Comparison of ENCODE assay signal across 2 cellular contexts in the genomic region with DNA sequence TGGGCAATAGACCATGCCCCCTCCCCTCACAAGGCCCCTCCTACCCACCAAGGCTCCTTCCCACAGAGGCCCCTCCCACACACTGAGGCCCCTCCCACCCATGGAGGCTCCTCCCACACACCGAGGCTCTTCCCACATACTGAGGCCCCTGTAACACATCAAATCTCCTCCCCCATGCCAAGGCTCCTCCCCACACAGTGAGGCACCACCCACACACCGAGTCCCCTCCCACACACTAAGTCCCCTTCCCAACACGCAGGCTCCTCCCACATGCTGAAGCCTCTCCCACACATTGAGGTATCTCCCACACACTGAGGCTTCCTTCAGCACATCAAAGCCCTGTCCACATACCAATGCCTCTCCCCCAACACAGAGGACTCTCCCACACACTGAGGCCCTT.
TF ChIP-seq lines count a peak whose summit lies in the region.

No MANE protein-coding gene starts in this region.

TF ChIP-seq in HCT116, 20 proteins besides CTCF, POLR2A, EP300 and RAD21 (continued from another document):
- TF ChIP-seq, protein P1, sequence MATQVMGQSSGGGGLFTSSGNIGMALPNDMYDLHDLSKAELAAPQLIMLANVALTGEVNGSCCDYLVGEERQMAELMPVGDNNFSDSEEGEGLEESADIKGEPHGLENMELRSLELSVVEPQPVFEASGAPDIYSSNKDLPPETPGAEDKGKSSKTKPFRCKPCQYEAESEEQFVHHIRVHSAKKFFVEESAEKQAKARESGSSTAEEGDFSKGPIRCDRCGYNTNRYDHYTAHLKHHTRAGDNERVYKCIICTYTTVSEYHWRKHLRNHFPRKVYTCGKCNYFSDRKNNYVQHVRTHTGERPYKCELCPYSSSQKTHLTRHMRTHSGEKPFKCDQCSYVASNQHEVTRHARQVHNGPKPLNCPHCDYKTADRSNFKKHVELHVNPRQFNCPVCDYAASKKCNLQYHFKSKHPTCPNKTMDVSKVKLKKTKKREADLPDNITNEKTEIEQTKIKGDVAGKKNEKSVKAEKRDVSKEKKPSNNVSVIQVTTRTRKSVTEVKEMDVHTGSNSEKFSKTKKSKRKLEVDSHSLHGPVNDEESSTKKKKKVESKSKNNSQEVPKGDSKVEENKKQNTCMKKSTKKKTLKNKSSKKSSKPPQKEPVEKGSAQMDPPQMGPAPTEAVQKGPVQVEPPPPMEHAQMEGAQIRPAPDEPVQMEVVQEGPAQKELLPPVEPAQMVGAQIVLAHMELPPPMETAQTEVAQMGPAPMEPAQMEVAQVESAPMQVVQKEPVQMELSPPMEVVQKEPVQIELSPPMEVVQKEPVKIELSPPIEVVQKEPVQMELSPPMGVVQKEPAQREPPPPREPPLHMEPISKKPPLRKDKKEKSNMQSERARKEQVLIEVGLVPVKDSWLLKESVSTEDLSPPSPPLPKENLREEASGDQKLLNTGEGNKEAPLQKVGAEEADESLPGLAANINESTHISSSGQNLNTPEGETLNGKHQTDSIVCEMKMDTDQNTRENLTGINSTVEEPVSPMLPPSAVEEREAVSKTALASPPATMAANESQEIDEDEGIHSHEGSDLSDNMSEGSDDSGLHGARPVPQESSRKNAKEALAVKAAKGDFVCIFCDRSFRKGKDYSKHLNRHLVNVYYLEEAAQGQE (IDR thresholded peaks at IDR 0.05; ENCODE audit: low read depth), result no peak
- TF ChIP-seq CEBPB (IDR thresholded peaks at IDR 0.05; ENCODE audit: low read depth) (no peak), ZFX (IDR thresholded peaks at IDR 0.05) (no peak), EZH2 (IDR thresholded peaks at IDR 0.05) (no peak), SP1 (IDR thresholded peaks at IDR 0.05; ENCODE audit: low read depth) (no peak), TCF7L2 (IDR thresholded peaks at IDR 0.05; ENCODE audit: borderline replicate concordance, extremely low read depth, insufficient read depth, insufficient read length) (no peak), EGR1 (IDR thresholded peaks at IDR 0.05; ENCODE audit: low read depth) (no peak), MAX (IDR thresholded peaks at IDR 0.05) (no peak), ZNF274 (IDR thresholded peaks at IDR 0.05; ENCODE audit: low read depth, low read length) (no peak), ZBTB33 (IDR thresholded peaks at IDR 0.05; ENCODE audit: extremely low read depth, insufficient replicate concordance, low read length) (no peak)
TF ChIP-seq in HCT116: peak in this region for 0.

TF ChIP-seq in WTC11, 78 proteins besides CTCF, POLR2A, EP300 and RAD21 (continued from another document):
- TF ChIP-seq, protein P2, sequence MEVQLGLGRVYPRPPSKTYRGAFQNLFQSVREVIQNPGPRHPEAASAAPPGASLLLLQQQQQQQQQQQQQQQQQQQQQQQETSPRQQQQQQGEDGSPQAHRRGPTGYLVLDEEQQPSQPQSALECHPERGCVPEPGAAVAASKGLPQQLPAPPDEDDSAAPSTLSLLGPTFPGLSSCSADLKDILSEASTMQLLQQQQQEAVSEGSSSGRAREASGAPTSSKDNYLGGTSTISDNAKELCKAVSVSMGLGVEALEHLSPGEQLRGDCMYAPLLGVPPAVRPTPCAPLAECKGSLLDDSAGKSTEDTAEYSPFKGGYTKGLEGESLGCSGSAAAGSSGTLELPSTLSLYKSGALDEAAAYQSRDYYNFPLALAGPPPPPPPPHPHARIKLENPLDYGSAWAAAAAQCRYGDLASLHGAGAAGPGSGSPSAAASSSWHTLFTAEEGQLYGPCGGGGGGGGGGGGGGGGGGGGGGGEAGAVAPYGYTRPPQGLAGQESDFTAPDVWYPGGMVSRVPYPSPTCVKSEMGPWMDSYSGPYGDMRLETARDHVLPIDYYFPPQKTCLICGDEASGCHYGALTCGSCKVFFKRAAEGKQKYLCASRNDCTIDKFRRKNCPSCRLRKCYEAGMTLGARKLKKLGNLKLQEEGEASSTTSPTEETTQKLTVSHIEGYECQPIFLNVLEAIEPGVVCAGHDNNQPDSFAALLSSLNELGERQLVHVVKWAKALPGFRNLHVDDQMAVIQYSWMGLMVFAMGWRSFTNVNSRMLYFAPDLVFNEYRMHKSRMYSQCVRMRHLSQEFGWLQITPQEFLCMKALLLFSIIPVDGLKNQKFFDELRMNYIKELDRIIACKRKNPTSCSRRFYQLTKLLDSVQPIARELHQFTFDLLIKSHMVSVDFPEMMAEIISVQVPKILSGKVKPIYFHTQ (CRISPR knock-in tag; IDR thresholded peaks at IDR 0.05), result no peak
- no peak for TF ChIP-seq PRRX2 (CRISPR knock-in tag; IDR thresholded peaks at IDR 0.05)
